19 cellular contexts compared by ENCODE assay signal in genomic region chr3:43857361-43858051, GRCh38.
DNase-seq lines count a peak whose midpoint lies in the region; ATAC-seq, FAIRE-seq and TF ChIP-seq lines count a peak whose summit lies in the region.
"Had no signal": no experiment of that assay in that cellular context is flagged by ENCODE, and none has a peak within 500 bp of the region (broad histone marks: within the 10 kb centered on the region; RNA-seq: fewer than 3 reads in every experiment).

No MANE protein-coding gene starts in this region.

- H3K36me3 ChIP-seq in PC-3 (ENCODE audit: low read depth, low read length) (no peaks in the 10 kb centered on the region), keratinocyte (ENCODE audit: control insufficient read depth in 2 of 2, extremely low read depth in 1 of 2, insufficient read depth in 2 of 2, low read length in 2 of 2) (no peaks in the 10 kb centered on the region)
- H3K36me3 ChIP-seq: HAP-1, SJSA1 had no signal

- FAIRE-seq in keratinocyte (lab: Jason Lieb, UNC) = peak; percentile 49
- FAIRE-seq: GM12892 had no signal

- no peaks in the 10 kb centered on the region for H3F3A ChIP-seq in PC-3 (ENCODE audit: low read length, unreplicated experiment)

- H3K9me3 ChIP-seq in PC-3 (ENCODE audit: low read length) (no peaks in the 10 kb centered on the region), keratinocyte (ENCODE audit: control insufficient read depth, low read depth, low read length) (no peaks in the 10 kb centered on the region)
- H3K9me3 ChIP-seq: HAP-1, SJSA1 had no signal

- dilution Hi-C loops in keratinocyte (cut with MboI; ENCODE audit: extremely low pct_ligation_motif_present, low sequenced_read_pairs) = no loop called here

- H3K79me2 ChIP-seq in PC-3 (ENCODE audit: low read length) (no peaks in the 10 kb centered on the region), keratinocyte (ENCODE audit: control insufficient read depth, insufficient read depth, low read length) (no peaks in the 10 kb centered on the region)

- H3K4me3 ChIP-seq in PC-3 (ENCODE audit: low read length) = no peak overlapping the region
- no peak overlapping the region for H3K4me3 ChIP-seq in keratinocyte (ENCODE audit: control insufficient read depth in 2 of 3, extremely low read depth in 1 of 3, insufficient read depth in 2 of 3, low read depth in 1 of 3, low read length in 3 of 3)
- H3K4me3 ChIP-seq: HAP-1, SJSA1 had no signal

- no peaks in the 10 kb centered on the region for H3K9me1 ChIP-seq in keratinocyte (ENCODE audit: control insufficient read depth, extremely low read depth, insufficient read depth, low read length)

- BruUV-seq in PC-3 (replicated peaks; lab: Mats Ljungman, UMichigan) = no TSS peak

- CTCF ChIA-PET in PC-3 (lab: Charles Lee) = interaction anchor here (0.6 kb wide), 1 partner anchor 341 kb away, joined by 3 read pairs; no protein-coding TSS in a partner anchor

- no peaks in the 10 kb centered on the region for H4K20me1 ChIP-seq in PC-3 (ENCODE audit: low read length)
- H4K20me1 ChIP-seq in keratinocyte (ENCODE audit: control insufficient read depth, extremely low read depth, insufficient read depth, low read length) = no peaks in the 10 kb centered on the region

- peak; percentile 15 for DNase-seq in EH (ENCODE audit: low read depth)
- no peak for DNase-seq in PC-3
- DNase-seq in ecto neural progenitor cell (ENCODE audit: low spot score) = peak; percentile 23
- DNase-seq in keratinocyte (ENCODE audit: low read depth, low spot score) = no peak
- DNase-seq in hepatic stellate cell (ENCODE audit: low spot score) = no peak
- DNase-seq in nucleus accumbens (lab: John Stamatoyannopoulos, UW) = no peak
- DNase-seq: DMS 273 treated with DMSO at 0.1 percent for 48 hours, KG1, NCI-H1436 treated with DMSO at 0.1 percent for 48 hours, NCI-H2029 treated with DMSO at 0.1 percent for 48 hours, NCI-H748 treated with DMSO at 0.1 percent for 48 hours, OCI-M1 had no signal

- H3K27ac ChIP-seq in PC-3 (ENCODE audit: low read length) = no peak overlapping the region
- no peak overlapping the region for H3K27ac ChIP-seq in keratinocyte (ENCODE audit: control insufficient read depth, insufficient read depth, low read length)
- H3K27ac ChIP-seq: C4-2B, RWPE1, SJSA1 had no signal

- no peak for TF ChIP-seq CTCF in PC-3 (conservative IDR thresholded peaks at IDR 0.05; ENCODE audit: low read depth, low read length)
- no peak for TF ChIP-seq CTCF in keratinocyte (optimal IDR thresholded peaks at IDR 0.05 in 1 of 3, IDR thresholded peaks at IDR 0.05 in 1 of 3, conservative IDR thresholded peaks at IDR 0.05 in 1 of 3; ENCODE audit: extremely low read depth in 1 of 3, insufficient read depth in 2 of 3, low read length in 3 of 3)

- H3K9me2 ChIP-seq in PC-3 (replicated peaks; ENCODE audit: low read length) = no peaks in the 10 kb centered on the region

- H3K4me2 ChIP-seq in PC-3 (ENCODE audit: low read length) (no peak overlapping the region), keratinocyte (ENCODE audit: control insufficient read depth, extremely low read depth, insufficient read depth, low read depth, low read length) (no peak overlapping the region)

- POLR2A ChIA-PET in PC-3 (lab: Charles Lee; ENCODE audit: unreplicated experiment) = no interaction called here

- H2AFZ ChIP-seq in PC-3 (ENCODE audit: low read length) (no peak overlapping the region), keratinocyte (ENCODE audit: control insufficient read depth, low read length) (no peak overlapping the region)

- peaks cover 20% of the 10 kb centered on the region for H3K4me1 ChIP-seq in PC-3 (ENCODE audit: insufficient read depth, low read length)
- H3K4me1 ChIP-seq in keratinocyte (ENCODE audit: control insufficient read depth, extremely low read depth, insufficient read depth, low read length) = peaks cover 18% of the 10 kb centered on the region
- H3K4me1 ChIP-seq: HAP-1, SJSA1 had no signal

- intact Hi-C loops in PC-3 (cut with micrococcal nuclease) = loop anchor here (10.0 kb wide), 2 partner anchors 147 to 313 kb away; no protein-coding TSS in a partner anchor

- H3K27me3 ChIP-seq in PC-3 (ENCODE audit: low read length) (no peaks in the 10 kb centered on the region), keratinocyte (ENCODE audit: control insufficient read depth, extremely low read depth, insufficient read depth, low read length) (no peaks in the 10 kb centered on the region)
- H3K27me3 ChIP-seq: SJSA1 had no signal

- no peak overlapping the region for H3K9ac ChIP-seq in PC-3 (ENCODE audit: low read length)
- H3K9ac ChIP-seq in keratinocyte (ENCODE audit: control insufficient read depth, extremely low read depth, insufficient read depth, low read length) = no peak overlapping the region

- ATAC-seq in PC-3 (0 out of 2 replicates have a peak, but pooled peaks have one; percentile 8), HG03095 (IDR thresholded peaks at IDR 0.05; ENCODE audit: unreplicated experiment) (no peak), HG02973 (IDR thresholded peaks at IDR 0.05; ENCODE audit: unreplicated experiment) (no peak)

Comparison
In these comparisons a context has a peak if more than half of its experiments do, and no peak if none do; other contexts are left out.
1. DNase-seq: peak in EH (single experiment) and ecto neural progenitor cell (single experiment); none in PC-3 (single experiment), keratinocyte (single experiment), hepatic stellate cell (single experiment) and nucleus accumbens (0 of 56).